In the genomic region with DNA sequence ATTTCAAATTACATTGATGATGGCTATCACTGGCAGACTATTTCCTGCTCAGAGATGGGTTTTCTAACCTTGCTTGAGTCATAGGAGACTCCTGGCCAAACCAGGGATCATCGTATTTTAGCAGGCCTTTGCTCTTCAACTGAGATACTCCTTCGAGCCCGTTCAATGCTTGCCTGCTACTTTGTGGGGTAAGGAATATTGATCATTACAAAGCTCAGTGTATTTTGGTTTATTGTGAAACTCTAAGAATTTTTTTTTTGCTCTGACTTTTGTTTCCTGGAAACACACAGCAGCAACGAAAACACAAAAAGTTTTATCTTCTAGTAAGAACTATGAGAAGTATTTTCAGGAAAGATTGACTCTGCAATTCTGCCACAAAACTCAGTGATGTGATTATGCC, we compare ENCODE assay signal across 25 cellular contexts. TPM values are rescaled to one million over a fixed set of nuclear protein-coding genes. Genes with fewer than 3 reads are reported as not detected.
A peak's percentile ranks its signal among the peaks of the same experiment; 100 is the strongest.
DNase-seq lines count a peak whose midpoint lies in the region; ATAC-seq and TF ChIP-seq lines count a peak whose summit lies in the region.
"Had no signal": no experiment of that assay in that cellular context is flagged by ENCODE, and none has a peak within 500 bp of the region (broad histone marks: within the 10 kb centered on the region; RNA-seq: fewer than 3 reads in every experiment).

No MANE protein-coding gene starts in this region.

- H4K20me1 ChIP-seq in GM23248 (ENCODE audit: insufficient read depth) = no peaks in the 10 kb centered on the region

- no peaks in the 10 kb centered on the region for H3K27me3 ChIP-seq in GM23248 (replicated peaks; ENCODE audit: insufficient read depth)
- no peaks in the 10 kb centered on the region for H3K27me3 ChIP-seq in layer of hippocampus (ENCODE audit: control insufficient read depth, insufficient read depth, low read length)
- H3K27me3 ChIP-seq: MG63 had no signal

- no peaks in the 10 kb centered on the region for H3K36me3 ChIP-seq in GM23248 (ENCODE audit: low read depth)
- H3K36me3 ChIP-seq: MG63 had no signal

- 78 to 80% methylated on average over 4 of the region's 4 CpGs for WGBS in GM23248 (ENCODE audit: low coverage in 1 of 2, low lambda C conversion rate in 2 of 2, missing lambda C conversion rate in 2 of 2), 2 experiments

- peaks cover 16% of the 10 kb centered on the region for H3K4me1 ChIP-seq in GM23248 (ENCODE audit: insufficient read depth)

- H3K27ac ChIP-seq in GM23248 (no peak overlapping the region), cingulate gyrus (ENCODE audit: low read depth, low read length) (peak overlapping the region; percentile 97), layer of hippocampus (ENCODE audit: low read depth, low read length) (peak overlapping the region; percentile 84)

- H3F3A ChIP-seq in GM23248 (ENCODE audit: insufficient read depth) = peaks cover 11% of the 10 kb centered on the region

- H3K9ac ChIP-seq in GM23248 = no peak overlapping the region

- no peaks in the 10 kb centered on the region for H3K9me2 ChIP-seq in GM23248 (ENCODE audit: insufficient read depth)

- no peak for TF ChIP-seq CTCF in omental fat pad (IDR thresholded peaks at IDR 0.05)

- no peak overlapping the region for H2AFZ ChIP-seq in GM23248

- H3K4me3 ChIP-seq in GM23248 = no peak overlapping the region
- H3K4me3 ChIP-seq: MG63 had no signal

- H3K9me3 ChIP-seq in GM23248 (ENCODE audit: low read depth) = no peaks in the 10 kb centered on the region
- H3K9me3 ChIP-seq: MG63 had no signal

- in situ Hi-C loops in GM23248 (cut with MboI) = no loop called here

- peak; percentile 40 for DNase-seq in GM23248
- DNase-seq in omental fat pad (ENCODE audit: low spot score) = no peak
- DNase-seq in activated effector memory CD4-positive, alpha-beta T cell treated with anti-CD3 and anti-CD28 coated beads, Interleukin-2, amount 50 U/mL, for 16 hours = no peak
- DNase-seq in dermis blood vessel endothelial cell = no peak
- DNase-seq: 8988T, ACHN, Calu3, DMS153, DND-41, H9, KBM-7, MG63, NCI-H2029, NCI-H446, NCI-H526, NCI-H82, SHP77 treated with DMSO at 0.1 percent for 48 hours had no signal

- H3K79me2 ChIP-seq in GM23248 (ENCODE audit: insufficient read depth) = no peaks in the 10 kb centered on the region

- H3K4me2 ChIP-seq in GM23248 (ENCODE audit: unreplicated experiment) = no peak overlapping the region

- ATAC-seq in omental fat pad (ENCODE audit: low FRiP score) = peak; percentile 27
- ATAC-seq in HG02973 (IDR thresholded peaks at IDR 0.05; ENCODE audit: unreplicated experiment) = no peak
- ATAC-seq in HG02678 (IDR thresholded peaks at IDR 0.05; ENCODE audit: unreplicated experiment) = no peak
- ATAC-seq: Panc1 had no signal

RNA-seq across cellular contexts. Expression of gene GPRC5D, which starts 4.1 kb away (rescaled TPM):
- not detected in 2 replicates for total RNA-seq in GM23248 (2014; rRNA removed; shearing (Covaris generic))
- not detected in 2 replicates for polyA plus RNA-seq in GM23248 (2016; fragmentation: Nextera tagmentation; extraction: Ambion mirVana)
- total RNA-seq in omental fat pad = not detected
- total RNA-seq in dermis blood vessel endothelial cell = 0.17 TPM in 1 of 2 replicates, not detected in the other
- total RNA-seq: Calu3, H9, LHCN-M2, OCI-LY7 had no signal
- polyA plus RNA-seq: BJ had no signal

RNA-seq across cellular contexts. Expression of gene HEBP1, which starts 52.2 kb away (rescaled TPM):
- total RNA-seq in GM23248 (2014; rRNA removed; shearing (Covaris generic)) = 14.5 and 17.4 TPM in 2 replicates
- 83.0 and 92.9 TPM in 2 replicates for polyA plus RNA-seq in GM23248 (2016; fragmentation: Nextera tagmentation; extraction: Ambion mirVana)
- total RNA-seq in omental fat pad (10 to 100 TPM; 44.5 to 78.0 (median 49.0) TPM), dermis blood vessel endothelial cell (23.3 and 34.7 TPM in 2 replicates)

RNA-seq across cellular contexts. Expression of gene GPRC5A, which starts 56.5 kb away (rescaled TPM):
- total RNA-seq in GM23248 (2014; rRNA removed; shearing (Covaris generic)) = 32.9 and 37.8 TPM in 2 replicates
- 84.8 and 85.9 TPM in 2 replicates for polyA plus RNA-seq in GM23248 (2016; fragmentation: Nextera tagmentation; extraction: Ambion mirVana)
- total RNA-seq in omental fat pad (100 to 1,000 TPM in 2 of 4 donors, 10 to 100 TPM in 2; 11.3 to 284 (median 88.4) TPM), dermis blood vessel endothelial cell (3.2 and 10.7 TPM in 2 replicates)
